1 cellular context compared by ENCODE assay signal in genomic region chr10:16440396-16441105, GRCh38.
TF ChIP-seq lines count a peak whose summit lies in the region.

No MANE protein-coding gene starts in this region.

TF ChIP-seq in GM23338, 12 proteins besides CTCF, POLR2A, EP300 and RAD21:
- TF ChIP-seq, protein P1, sequence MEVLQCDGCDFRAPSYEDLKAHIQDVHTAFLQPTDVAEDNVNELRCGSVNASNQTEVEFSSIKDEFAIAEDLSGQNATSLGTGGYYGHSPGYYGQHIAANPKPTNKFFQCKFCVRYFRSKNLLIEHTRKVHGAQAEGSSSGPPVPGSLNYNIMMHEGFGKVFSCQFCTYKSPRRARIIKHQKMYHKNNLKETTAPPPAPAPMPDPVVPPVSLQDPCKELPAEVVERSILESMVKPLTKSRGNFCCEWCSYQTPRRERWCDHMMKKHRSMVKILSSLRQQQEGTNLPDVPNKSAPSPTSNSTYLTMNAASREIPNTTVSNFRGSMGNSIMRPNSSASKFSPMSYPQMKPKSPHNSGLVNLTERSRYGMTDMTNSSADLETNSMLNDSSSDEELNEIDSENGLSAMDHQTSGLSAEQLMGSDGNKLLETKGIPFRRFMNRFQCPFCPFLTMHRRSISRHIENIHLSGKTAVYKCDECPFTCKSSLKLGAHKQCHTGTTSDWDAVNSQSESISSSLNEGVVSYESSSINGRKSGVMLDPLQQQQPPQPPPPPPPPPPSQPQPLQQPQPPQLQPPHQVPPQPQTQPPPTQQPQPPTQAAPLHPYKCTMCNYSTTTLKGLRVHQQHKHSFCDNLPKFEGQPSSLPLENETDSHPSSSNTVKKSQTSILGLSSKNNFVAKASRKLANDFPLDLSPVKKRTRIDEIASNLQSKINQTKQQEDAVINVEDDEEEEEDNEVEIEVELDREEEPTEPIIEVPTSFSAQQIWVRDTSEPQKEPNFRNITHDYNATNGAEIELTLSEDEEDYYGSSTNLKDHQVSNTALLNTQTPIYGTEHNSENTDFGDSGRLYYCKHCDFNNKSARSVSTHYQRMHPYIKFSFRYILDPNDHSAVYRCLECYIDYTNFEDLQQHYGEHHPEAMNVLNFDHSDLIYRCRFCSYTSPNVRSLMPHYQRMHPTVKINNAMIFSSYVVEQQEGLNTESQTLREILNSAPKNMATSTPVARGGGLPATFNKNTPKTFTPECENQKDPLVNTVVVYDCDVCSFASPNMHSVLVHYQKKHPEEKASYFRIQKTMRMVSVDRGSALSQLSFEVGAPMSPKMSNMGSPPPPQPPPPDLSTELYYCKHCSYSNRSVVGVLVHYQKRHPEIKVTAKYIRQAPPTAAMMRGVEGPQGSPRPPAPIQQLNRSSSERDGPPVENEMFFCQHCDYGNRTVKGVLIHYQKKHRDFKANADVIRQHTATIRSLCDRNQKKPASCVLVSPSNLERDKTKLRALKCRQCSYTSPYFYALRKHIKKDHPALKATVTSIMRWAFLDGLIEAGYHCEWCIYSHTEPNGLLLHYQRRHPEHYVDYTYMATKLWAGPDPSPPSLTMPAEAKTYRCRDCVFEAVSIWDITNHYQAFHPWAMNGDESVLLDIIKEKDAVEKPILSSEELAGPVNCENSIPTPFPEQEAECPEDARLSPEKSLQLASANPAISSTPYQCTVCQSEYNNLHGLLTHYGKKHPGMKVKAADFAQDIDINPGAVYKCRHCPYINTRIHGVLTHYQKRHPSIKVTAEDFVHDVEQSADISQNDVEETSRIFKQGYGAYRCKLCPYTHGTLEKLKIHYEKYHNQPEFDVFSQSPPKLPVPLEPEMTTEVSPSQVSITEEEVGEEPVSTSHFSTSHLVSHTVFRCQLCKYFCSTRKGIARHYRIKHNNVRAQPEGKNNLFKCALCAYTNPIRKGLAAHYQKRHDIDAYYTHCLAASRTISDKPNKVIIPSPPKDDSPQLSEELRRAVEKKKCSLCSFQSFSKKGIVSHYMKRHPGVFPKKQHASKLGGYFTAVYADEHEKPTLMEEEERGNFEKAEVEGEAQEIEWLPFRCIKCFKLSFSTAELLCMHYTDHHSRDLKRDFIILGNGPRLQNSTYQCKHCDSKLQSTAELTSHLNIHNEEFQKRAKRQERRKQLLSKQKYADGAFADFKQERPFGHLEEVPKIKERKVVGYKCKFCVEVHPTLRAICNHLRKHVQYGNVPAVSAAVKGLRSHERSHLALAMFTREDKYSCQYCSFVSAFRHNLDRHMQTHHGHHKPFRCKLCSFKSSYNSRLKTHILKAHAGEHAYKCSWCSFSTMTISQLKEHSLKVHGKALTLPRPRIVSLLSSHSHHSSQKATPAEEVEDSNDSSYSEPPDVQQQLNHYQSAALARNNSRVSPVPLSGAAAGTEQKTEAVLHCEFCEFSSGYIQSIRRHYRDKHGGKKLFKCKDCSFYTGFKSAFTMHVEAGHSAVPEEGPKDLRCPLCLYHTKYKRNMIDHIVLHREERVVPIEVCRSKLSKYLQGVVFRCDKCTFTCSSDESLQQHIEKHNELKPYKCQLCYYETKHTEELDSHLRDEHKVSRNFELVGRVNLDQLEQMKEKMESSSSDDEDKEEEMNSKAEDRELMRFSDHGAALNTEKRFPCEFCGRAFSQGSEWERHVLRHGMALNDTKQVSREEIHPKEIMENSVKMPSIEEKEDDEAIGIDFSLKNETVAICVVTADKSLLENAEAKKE (CRISPR knock-in tag; IDR thresholded peaks at IDR 0.05): no peak
TF ChIP-seq in GM23338: peak in this region for 0.
